In genomic region chr12:73656375-73656774, GRCh38 we compare ENCODE assay signal across 16 cellular contexts.
"Had no signal": no experiment of that assay in that cellular context is flagged by ENCODE, and none has a peak within 500 bp of the region (broad histone marks: within the 10 kb centered on the region; RNA-seq: fewer than 3 reads in every experiment).

No MANE protein-coding gene starts in this region.

- H3K27ac ChIP-seq: heart left ventricle, spleen, thoracic aorta, upper lobe of left lung had no signal

- H3K27me3 Mint-ChIP-seq: activated CD4-positive, alpha-beta memory T cell treated with anti-CD3 and anti-CD28 coated beads, Interleukin-2, amount 10 ng/mL, durations not matched to agents 7 days and 5 days; activated CD4-positive, alpha-beta T cell treated with anti-CD3 and anti-CD28 coated beads, Interleukin-2, amount 10 ng/mL, durations not matched to agents 24 days and 14 days; activated naive CD4-positive, alpha-beta T cell treated with anti-CD3 and anti-CD28 coated beads, Interleukin-2, amount 10 ng/mL, durations not matched to agents 7 days and 5 days; activated naive CD8-positive, alpha-beta T cell treated with anti-CD3 and anti-CD28 coated beads, Interleukin-2, amount 50 U/mL, for 24 hours; naive thymus-derived CD8-positive, alpha-beta T cell had no signal

- H3K36me3 Mint-ChIP-seq: activated naive CD4-positive, alpha-beta T cell treated with anti-CD3 and anti-CD28 coated beads, Interleukin-2, amount 10 ng/mL, durations not matched to agents 7 days and 5 days; naive thymus-derived CD8-positive, alpha-beta T cell had no signal

- H3K27me3 ChIP-seq: heart left ventricle, spleen, upper lobe of left lung had no signal

- H3K4me1 Mint-ChIP-seq: activated CD4-positive, alpha-beta memory T cell treated with anti-CD3 and anti-CD28 coated beads, Interleukin-2, amount 10 ng/mL, durations not matched to agents 7 days and 5 days; activated CD4-positive, alpha-beta T cell treated with anti-CD3 and anti-CD28 coated beads, Interleukin-2, amount 10 ng/mL, durations not matched to agents 24 days and 14 days; activated naive CD4-positive, alpha-beta T cell treated with anti-CD3 and anti-CD28 coated beads, Interleukin-2, amount 10 ng/mL, durations not matched to agents 7 days and 5 days; activated naive CD8-positive, alpha-beta T cell treated with anti-CD3 and anti-CD28 coated beads, Interleukin-2, amount 50 U/mL, for 24 hours; naive thymus-derived CD8-positive, alpha-beta T cell had no signal

- H3K36me3 ChIP-seq: heart left ventricle, spleen, thoracic aorta, upper lobe of left lung had no signal

- H3K4me3 ChIP-seq: heart left ventricle, lung, spleen, thoracic aorta, upper lobe of left lung had no signal

- H3K27ac Mint-ChIP-seq: activated CD4-positive, alpha-beta memory T cell treated with anti-CD3 and anti-CD28 coated beads, Interleukin-2, amount 10 ng/mL, durations not matched to agents 7 days and 5 days; activated CD4-positive, alpha-beta T cell treated with anti-CD3 and anti-CD28 coated beads, Interleukin-2, amount 10 ng/mL, durations not matched to agents 24 days and 14 days; activated naive CD4-positive, alpha-beta T cell treated with anti-CD3 and anti-CD28 coated beads, Interleukin-2, amount 10 ng/mL, durations not matched to agents 7 days and 5 days; activated naive CD8-positive, alpha-beta T cell treated with anti-CD3 and anti-CD28 coated beads, Interleukin-2, amount 50 U/mL, for 24 hours; naive thymus-derived CD8-positive, alpha-beta T cell had no signal

- H3K4me3 Mint-ChIP-seq: activated CD4-positive, alpha-beta memory T cell treated with anti-CD3 and anti-CD28 coated beads, Interleukin-2, amount 10 ng/mL, durations not matched to agents 7 days and 5 days; activated CD4-positive, alpha-beta T cell treated with anti-CD3 and anti-CD28 coated beads, Interleukin-2, amount 10 ng/mL, durations not matched to agents 24 days and 14 days; activated naive CD4-positive, alpha-beta T cell treated with anti-CD3 and anti-CD28 coated beads, Interleukin-2, amount 10 ng/mL, durations not matched to agents 7 days and 5 days; activated naive CD8-positive, alpha-beta T cell treated with anti-CD3 and anti-CD28 coated beads, Interleukin-2, amount 50 U/mL, for 24 hours; naive thymus-derived CD8-positive, alpha-beta T cell had no signal

- ATAC-seq: activated CD4-positive, CD25-positive, alpha-beta regulatory T cell treated with anti-CD3 and anti-CD28 coated beads, Interleukin-2, amount 50 U/mL, for 24 hours; activated naive CD8-positive, alpha-beta T cell treated with anti-CD3 and anti-CD28 coated beads, Interleukin-2, amount 50 U/mL, for 24 hours; heart left ventricle; left colon; naive thymus-derived CD8-positive, alpha-beta T cell had no signal

- H3K4me1 ChIP-seq: heart left ventricle, spleen, upper lobe of left lung had no signal

- DNase-seq: activated CD4-positive, alpha-beta memory T cell treated with anti-CD3 and anti-CD28 coated beads, Interleukin-2, amount 10 ng/mL, durations not matched to agents 7 days and 5 days; activated CD4-positive, alpha-beta T cell treated with anti-CD3 and anti-CD28 coated beads, Interleukin-2, amount 10 ng/mL, durations not matched to agents 24 days and 14 days; activated effector memory CD4-positive, alpha-beta T cell treated with anti-CD3 and anti-CD28 coated beads, Interleukin-2, amount 50 U/mL, for 16 hours; activated naive CD4-positive, alpha-beta T cell treated with anti-CD3 and anti-CD28 coated beads, Interleukin-2, amount 10 ng/mL, durations not matched to agents 7 days and 5 days; activated naive CD8-positive, alpha-beta T cell treated with anti-CD3 and anti-CD28 coated beads, Interleukin-2, amount 50 U/mL, for 24 hours; heart left ventricle; left colon; naive thymus-derived CD8-positive, alpha-beta T cell; retina; spleen; stimulated activated CD4-positive, alpha-beta T cell treated with anti-CD3 and anti-CD28 coated beads, Interleukin-4, amount 100 ng/mL, for 1 hour; stimulated activated naive CD4-positive, alpha-beta T cell treated with Interleukin-2 at 50 U/mL for 16 hours; upper lobe of left lung had no signal
